In the genomic region with DNA sequence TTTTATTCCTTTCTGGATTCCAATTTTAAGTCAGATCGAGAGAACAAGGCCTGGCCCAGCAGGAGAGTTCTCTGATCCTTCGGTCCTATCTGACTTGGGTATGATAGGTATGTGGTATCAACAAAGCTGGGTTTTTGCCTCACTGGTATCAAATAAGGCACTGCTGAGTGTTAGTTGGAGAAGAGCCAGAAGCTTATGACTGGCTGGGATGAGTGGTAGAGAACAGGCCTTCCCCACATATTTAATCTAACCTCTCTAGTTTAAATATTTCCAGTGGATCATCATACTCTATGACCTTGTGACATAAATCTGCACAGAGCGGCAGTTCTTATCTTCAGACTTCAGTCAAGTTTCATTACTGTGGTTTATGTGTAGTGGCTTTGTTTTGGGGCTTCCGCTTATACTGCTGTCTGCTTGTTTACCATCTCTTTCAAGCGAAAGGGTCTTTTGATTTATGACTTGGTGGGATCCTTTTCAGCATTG, we compare ENCODE assay signal across 13 cellular contexts.
DNase-seq lines count a peak whose midpoint lies in the region; ATAC-seq and TF ChIP-seq lines count a peak whose summit lies in the region.
"Had no signal": no experiment of that assay in that cellular context is flagged by ENCODE, and none has a peak within 500 bp of the region (broad histone marks: within the 10 kb centered on the region; RNA-seq: fewer than 3 reads in every experiment).

No MANE protein-coding gene starts in this region.

- H3K27me3 Mint-ChIP-seq in neural crest cell (ENCODE audit: low read depth), result no peaks in the 10 kb centered on the region
- H3K27me3 Mint-ChIP-seq: activated naive CD4-positive, alpha-beta T cell treated with anti-CD3 and anti-CD28 coated beads, Interleukin-2, amount 50 U/mL, for 24 hours had no signal

- no peaks in the 10 kb centered on the region for H3K9me3 Mint-ChIP-seq in neural crest cell

- peak overlapping the region; percentile 70 for H3K27ac Mint-ChIP-seq in neural crest cell (ENCODE audit: unreplicated experiment)
- H3K27ac Mint-ChIP-seq: activated naive CD4-positive, alpha-beta T cell treated with anti-CD3 and anti-CD28 coated beads, Interleukin-2, amount 50 U/mL, for 24 hours; naive thymus-derived CD4-positive, alpha-beta T cell had no signal

- peaks cover 37% of the 10 kb centered on the region for H3K4me1 Mint-ChIP-seq in neural crest cell
- H3K4me1 Mint-ChIP-seq: activated naive CD4-positive, alpha-beta T cell treated with anti-CD3 and anti-CD28 coated beads, Interleukin-2, amount 50 U/mL, for 24 hours; naive thymus-derived CD4-positive, alpha-beta T cell had no signal

- H3K36me3 Mint-ChIP-seq in neural crest cell (ENCODE audit: low read depth), result no peaks in the 10 kb centered on the region
- H3K36me3 Mint-ChIP-seq: activated naive CD4-positive, alpha-beta T cell treated with anti-CD3 and anti-CD28 coated beads, Interleukin-2, amount 50 U/mL, for 24 hours; naive thymus-derived CD4-positive, alpha-beta T cell had no signal

- in situ Hi-C loops in SK-MEL-5 (cut with HindIII; ENCODE audit: low pct_unique_long_range_greater_than_20kb, low sequenced_read_pairs), result no loop called here

- no peak for TF ChIP-seq CTCF in neural crest cell (conservative IDR thresholded peaks at IDR 0.05)

- H3K4me3 Mint-ChIP-seq in neural crest cell, result peak overlapping the region; percentile 65
- H3K4me3 Mint-ChIP-seq: activated naive CD4-positive, alpha-beta T cell treated with anti-CD3 and anti-CD28 coated beads, Interleukin-2, amount 50 U/mL, for 24 hours; naive thymus-derived CD4-positive, alpha-beta T cell had no signal

- DNase-seq in SK-MEL-5 (ENCODE audit: low read depth, low spot score) (peak; percentile 97), foreskin melanocyte (peak; percentile 89), neural crest cell (ENCODE audit: low read depth, low spot score) (no peak), RPMI8226 (no peak)
- DNase-seq in activated naive CD4-positive, alpha-beta T cell treated with anti-CD3 and anti-CD28 coated beads, Interleukin-2, amount 50 U/mL, for 16 hours, result no peak
- DNase-seq: activated CD4-positive, alpha-beta T cell treated with anti-CD3 and anti-CD28 coated beads for 1 hour; DMS79; esophagus squamous epithelium; naive thymus-derived CD4-positive, alpha-beta T cell had no signal

- ATAC-seq in GM18511 (IDR thresholded peaks at IDR 0.05; ENCODE audit: unreplicated experiment) (peak; percentile 39), GM21723 (IDR thresholded peaks at IDR 0.05; ENCODE audit: unreplicated experiment) (no peak), HG03378 (IDR thresholded peaks at IDR 0.05; ENCODE audit: unreplicated experiment) (no peak)
- ATAC-seq: naive thymus-derived CD4-positive, alpha-beta T cell had no signal

Comparison
In these comparisons a context has a peak if more than half of its experiments do, and no peak if none do; other contexts are left out.
1. DNase-seq: peak in SK-MEL-5 (single experiment) and foreskin melanocyte (single experiment); none in neural crest cell (single experiment), RPMI8226 (single experiment) and activated naive CD4-positive, alpha-beta T cell treated with anti-CD3 and anti-CD28 coated beads, Interleukin-2, amount 50 U/mL, for 16 hours (single experiment).